Comparison of ENCODE assay signal across 8 cellular contexts in the genomic region with DNA sequence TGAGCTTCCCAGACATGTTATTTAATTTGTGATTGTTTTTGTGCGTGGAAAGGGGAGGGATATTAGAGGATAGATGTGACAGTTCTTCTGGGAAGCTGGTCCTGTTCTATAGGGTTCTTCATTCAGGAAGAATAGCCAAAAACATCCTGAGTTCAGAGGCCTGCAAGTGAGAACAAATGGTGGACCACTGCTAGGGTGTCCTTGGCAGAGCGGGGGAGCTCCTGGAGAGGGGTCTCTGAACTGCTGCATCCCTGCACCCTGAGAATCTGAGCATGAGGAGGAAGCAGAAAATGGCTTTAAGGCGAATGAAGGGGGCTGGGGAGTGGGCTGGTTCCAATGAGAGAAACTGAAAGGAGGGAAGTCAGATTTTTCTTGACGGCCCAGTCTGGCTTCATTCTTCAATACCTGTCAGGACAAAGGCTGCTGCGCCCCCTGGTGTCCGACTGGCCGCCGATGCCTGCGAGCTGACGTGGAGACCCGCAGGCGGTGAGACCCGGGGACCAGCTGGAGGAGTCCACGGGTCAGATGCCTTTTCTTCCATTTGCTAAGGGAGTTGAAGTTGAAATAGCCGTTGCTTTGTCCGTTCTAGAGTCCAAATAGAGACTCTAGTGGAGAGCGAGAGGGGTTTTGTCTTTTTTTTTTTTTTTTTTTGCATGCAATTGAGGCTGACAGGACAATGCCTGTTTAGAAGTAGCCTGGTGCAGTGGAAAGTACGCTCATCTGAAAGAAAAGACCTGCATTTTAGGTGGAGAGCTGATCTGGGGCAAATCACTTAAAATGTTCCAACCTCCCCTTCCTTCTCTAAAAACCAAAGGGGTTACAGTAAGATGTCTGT. TPM values are rescaled to one million over a fixed set of nuclear protein-coding genes. Genes with fewer than 3 reads are reported as not detected.
A peak's percentile ranks its signal among the peaks of the same experiment; 100 is the strongest.
DNase-seq lines count a peak whose midpoint lies in the region; FAIRE-seq and TF ChIP-seq lines count a peak whose summit lies in the region.

No MANE protein-coding gene starts in this region.

- TF ChIP-seq POLR2A in H54 (IDR thresholded peaks at IDR 0.05; ENCODE audit: low read depth, low read length) (no peak), transverse colon (IDR thresholded peaks at IDR 0.05) (no peak)

- intact Hi-C loops in transverse colon (cut with DNase I; ENCODE audit: low total_unique reads) = loop anchor here (1.0 kb wide), 1 partner anchor 926 kb away; no protein-coding TSS in a partner anchor

- FAIRE-seq in H54 (lab: Jason Lieb, UNC) = no peak

- H3K36me3 ChIP-seq in SJSA1 (no peaks in the 10 kb centered on the region), transverse colon (no peaks in the 10 kb centered on the region)

- no peak overlapping the region for H3K4me3 ChIP-seq in SJSA1
- peak overlapping the region in 1 of 4 donors; percentile 12 for H3K4me3 ChIP-seq in transverse colon

- H3K9me3 ChIP-seq in SJSA1 (replicated peaks) (no peaks in the 10 kb centered on the region), transverse colon (no peaks in the 10 kb centered on the region)

- 15 to 45% methylated on average over 6 to 18 of the region's 18 CpGs for WGBS in transverse colon (ENCODE audit: low coverage in 1 of 2), 2 donors

- H3K27ac ChIP-seq in SJSA1 = no peak overlapping the region
- peak overlapping the region in 3 of 4 donors; percentile 7 to 33 (median 14) for H3K27ac ChIP-seq in transverse colon

- H3K27me3 ChIP-seq in SJSA1 (replicated peaks) (no peaks in the 10 kb centered on the region), transverse colon (peaks cover 48% of the 10 kb centered on the region)

- TF ChIP-seq CTCF in transverse colon (IDR thresholded peaks at IDR 0.05) = peak; percentile 85 to 91 (median 87)

- no peak for TF ChIP-seq EP300 in transverse colon (IDR thresholded peaks at IDR 0.05; ENCODE audit: low read depth)

- DNase-seq in GM04504 (ENCODE audit: low read depth) (peak; percentile 24), H54 (ENCODE audit: insufficient read length, low spot score) (peak; percentile 61), LoVo (ENCODE audit: low spot score) (peak; percentile 73), SJSA1 (ENCODE audit: low read depth in 1 of 2, low spot score in 2 of 2) (peak; percentile 56 to 73), globus pallidus (ENCODE audit: low spot score) (peak; percentile 91), pons (ENCODE audit: low spot score) (peak; percentile 92), transverse colon (peak; percentile 90)
- DNase-seq in activated naive CD4-positive, alpha-beta T cell treated with Interleukin-2 at 50 U/mL for 16 hours = peak; percentile 80

- in situ Hi-C loops in transverse colon (cut with MboI; ENCODE audit: low pct_ligation_motif_present in 1 of 4, low pct_unique_long_range_greater_than_20kb in 1 of 4, low sequenced_read_pairs in 3 of 4) = loop anchor here in 3 of 4 donors (5.0 to 10.0 kb wide), 3 partner anchors 919 to 929 kb away; no protein-coding TSS in a partner anchor

- peaks cover 3% of the 10 kb centered on the region; the same call in 1 of the 2 replicates for H3K4me1 ChIP-seq in SJSA1 (replicated peaks)
- H3K4me1 ChIP-seq in transverse colon = peaks cover 8 to 25% (median 16%) of the 10 kb centered on the region in 4 donors

RNA-seq across cellular contexts. Expression of a gene that starts 39.5 kb away (rescaled TPM):
- 7.6 TPM in 2 replicates for total RNA-seq in SJSA1 (2014; rRNA removed; shearing (Covaris generic))
- 100 to 1,000 TPM in 1 of 4 donors, 10 to 100 TPM in 3; 40.2 to 150 (median 83.7) TPM for total RNA-seq in transverse colon

Comparison
In these comparisons a context has a peak if more than half of its experiments do, and no peak if none do; other contexts are left out.
1. DNase-seq: peak in every context shown above with its lines; median percentile 92 in pons; 91 in globus pallidus; 90 in transverse colon; 80 in activated naive CD4-positive, alpha-beta T cell treated with Interleukin-2 at 50 U/mL for 16 hours; 73 in LoVo; 64 in SJSA1; 61 in H54; 24 in GM04504.